ENCODE assay signal across 14 cellular contexts in the genomic region with DNA sequence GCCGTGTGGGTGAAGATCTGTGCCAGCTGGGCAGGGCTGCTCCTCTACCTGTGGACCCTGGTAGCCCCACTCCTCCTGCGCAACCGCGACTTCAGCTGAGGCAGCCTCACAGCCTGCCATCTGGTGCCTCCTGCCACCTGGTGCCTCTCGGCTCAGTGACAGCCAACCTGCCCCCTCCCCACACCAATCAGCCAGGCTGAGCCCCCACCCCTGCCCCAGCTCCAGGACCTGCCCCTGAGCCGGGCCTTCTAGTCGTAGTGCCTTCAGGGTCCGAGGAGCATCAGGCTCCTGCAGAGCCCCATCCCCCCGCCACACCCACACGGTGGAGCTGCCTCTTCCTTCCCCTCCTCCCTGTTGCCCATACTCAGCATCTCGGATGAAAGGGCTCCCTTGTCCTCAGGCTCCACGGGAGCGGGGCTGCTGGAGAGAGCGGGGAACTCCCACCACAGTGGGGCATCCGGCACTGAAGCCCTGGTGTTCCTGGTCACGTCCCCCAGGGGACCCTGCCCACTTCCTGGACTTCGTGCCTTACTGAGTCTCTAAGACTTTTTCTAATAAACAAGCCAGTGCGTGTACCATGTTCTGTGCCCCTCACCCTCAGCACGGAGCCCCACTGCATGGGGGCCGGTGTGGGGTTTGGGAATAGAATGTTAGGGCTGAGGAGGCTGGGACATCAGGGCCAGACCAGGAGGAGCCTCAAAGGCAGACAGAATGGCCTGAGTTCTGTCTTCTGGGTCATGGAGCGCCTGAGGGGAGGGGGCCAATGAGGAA. TPM values are rescaled to one million over a fixed set of nuclear protein-coding genes. Genes with fewer than 3 reads are reported as not detected.
DNase-seq lines count a peak whose midpoint lies in the region; ATAC-seq and TF ChIP-seq lines count a peak whose summit lies in the region.
"Had no signal": no experiment of that assay in that cellular context is flagged by ENCODE, and none has a peak within 500 bp of the region (broad histone marks: within the 10 kb centered on the region; RNA-seq: fewer than 3 reads in every experiment).

No MANE protein-coding gene starts in this region.

- H4K91ac ChIP-seq in mesenchymal stem cell (ENCODE audit: low read length) = no peak overlapping the region

- H2AFZ ChIP-seq in GM23338 = no peak overlapping the region
- no peak overlapping the region for H2AFZ ChIP-seq in mesenchymal stem cell (ENCODE audit: low read depth, low read length)

- no peaks in the 10 kb centered on the region for H4K20me1 ChIP-seq in GM23338 (replicated peaks; ENCODE audit: insufficient read depth)

- H3K27ac Mint-ChIP-seq in GM23338 = peak overlapping the region; percentile 62; the same call in 1 of the 2 replicates

- no peak overlapping the region for H2BK5ac ChIP-seq in mesenchymal stem cell (ENCODE audit: low read depth, low read length, poor library complexity, severe bottlenecking)

- no peak overlapping the region for H3K27ac ChIP-seq in GM23338 (ENCODE audit: low read depth)
- H3K27ac ChIP-seq in Peyer's patch = no peak overlapping the region
- H3K27ac ChIP-seq in spleen = no peak overlapping the region
- H3K27ac ChIP-seq in mesenchymal stem cell (ENCODE audit: low read length, poor library complexity, severe bottlenecking) = no peak overlapping the region
- H3K27ac ChIP-seq: colonic mucosa, prostate gland, SJSA1 had no signal

- no peaks in the 10 kb centered on the region for H3K79me2 ChIP-seq in GM23338 (replicated peaks; ENCODE audit: insufficient read depth)

- no peak overlapping the region for H3K9ac ChIP-seq in mesenchymal stem cell (ENCODE audit: low read length)

- H3F3A ChIP-seq in GM23338 (replicated peaks; ENCODE audit: low read depth) = no peaks in the 10 kb centered on the region

- TF ChIP-seq CTCF in GM23338 (conservative IDR thresholded peaks at IDR 0.05; ENCODE audit: low read depth in 2 of 2) (no peak), Peyer's patch (IDR thresholded peaks at IDR 0.05) (no peak), spleen (IDR thresholded peaks at IDR 0.05 in 8 of 11, conservative IDR thresholded peaks at IDR 0.05 in 3 of 11) (no peak)

- H3K27me3 ChIP-seq in GM23338 (ENCODE audit: insufficient read depth) (no peaks in the 10 kb centered on the region), Peyer's patch (no peaks in the 10 kb centered on the region), spleen (replicated peaks in 1 of 7) (no peaks in the 10 kb centered on the region), mesenchymal stem cell (ENCODE audit: control insufficient read depth in 1 of 2, insufficient read depth in 1 of 2, low read length in 2 of 2) (peaks cover 7 to 19% of the 10 kb centered on the region in 2 experiments)
- H3K27me3 ChIP-seq: colonic mucosa, SJSA1 had no signal

- H3K36me3 ChIP-seq in GM23338 (ENCODE audit: insufficient read depth) (no peaks in the 10 kb centered on the region), Peyer's patch (peaks cover 0 to 5% (median 0%) of the 10 kb centered on the region in 3 donors), spleen (peaks cover 0 to 1% (median 0%) of the 10 kb centered on the region in 6 donors), mesenchymal stem cell (ENCODE audit: control insufficient read depth in 1 of 2, insufficient read depth in 2 of 2, low read depth in 1 of 2, low read length in 2 of 2) (peaks cover 8 to 16% of the 10 kb centered on the region in 2 experiments)
- H3K36me3 ChIP-seq: colonic mucosa, prostate gland had no signal

- peaks cover 22% of the 10 kb centered on the region for H3K36me3 Mint-ChIP-seq in GM23338 (ENCODE audit: low read depth)

- no peaks in the 10 kb centered on the region; the same call in 2 of the 3 replicates for H3K9me3 Mint-ChIP-seq in GM23338

- no peak overlapping the region for H3K23ac ChIP-seq in mesenchymal stem cell (ENCODE audit: low read length in 2 of 2)

- H3K18ac ChIP-seq in mesenchymal stem cell (ENCODE audit: low read depth in 1 of 2, low read length in 2 of 2) = no peak overlapping the region

- H3K79me1 ChIP-seq in mesenchymal stem cell (replicated peaks; ENCODE audit: low read length, poor library complexity, severe bottlenecking) = no peaks in the 10 kb centered on the region

- H3K9me3 ChIP-seq in Peyer's patch (no peaks in the 10 kb centered on the region), spleen (no peaks in the 10 kb centered on the region), mesenchymal stem cell (ENCODE audit: control insufficient read depth, low read length) (no peaks in the 10 kb centered on the region)
- H3K9me3 ChIP-seq: colonic mucosa, prostate gland, SJSA1 had no signal

- H2BK15ac ChIP-seq in mesenchymal stem cell (ENCODE audit: low read depth, poor library complexity, severe bottlenecking) = no peak overlapping the region

- whole genome bisulfite sequencing in spleen, 5 donors = 43 to 74% (median 64%) methylated on average over 19 to 21 of the region's 21 CpGs
- 80% methylated on average over 21 of the region's 21 CpGs for WGBS in mesenchymal stem cell

- H3K14ac ChIP-seq in mesenchymal stem cell (ENCODE audit: low read length in 2 of 2) = no peak overlapping the region

- no peak overlapping the region for H3K4me2 ChIP-seq in GM23338
- H3K4me2 ChIP-seq in mesenchymal stem cell (ENCODE audit: low read length, poor library complexity, severe bottlenecking) = no peak overlapping the region

- no peak overlapping the region for H2AK5ac ChIP-seq in mesenchymal stem cell (ENCODE audit: low read length, severe bottlenecking)

- peaks cover 12% of the 10 kb centered on the region for H3K4me1 Mint-ChIP-seq in GM23338

- no peak overlapping the region for H4K8ac ChIP-seq in mesenchymal stem cell (ENCODE audit: low read length)

- intact Hi-C loops in spleen (cut with DNase I; ENCODE audit: low total_unique reads) = no loop called here

- no peak overlapping the region for H3K4ac ChIP-seq in mesenchymal stem cell (ENCODE audit: low read depth in 1 of 2, low read length in 2 of 2)

- H3K4me3 Mint-ChIP-seq in GM23338 = no peak overlapping the region

- no peak for TF ChIP-seq POLR2A in Peyer's patch (IDR thresholded peaks at IDR 0.05)
- TF ChIP-seq POLR2A in spleen (IDR thresholded peaks at IDR 0.05) = no peak

- DNase-seq in GM23338 (ENCODE audit: low spot score) = peak; percentile 21
- DNase-seq in Peyer's patch = peak in 2 of 3 donors; percentile 33 to 68
- DNase-seq in islet precursor cell = peak; percentile 57
- DNase-seq in spleen = peak; percentile 76
- no peak for DNase-seq in activated T-cell treated with anti-CD3 and anti-CD28 coated beads for 4 hours
- DNase-seq in mesenchymal stem cell = no peak
- no peak for DNase-seq in cerebellum (ENCODE audit: low spot score)
- DNase-seq: activated CD4-positive, alpha-beta T cell treated with anti-CD3 and anti-CD28 coated beads, Interleukin-2, amount 50 U/mL, for 48 hours; colonic mucosa; erythroblast; NCI-H146 had no signal

- H3K4me3 ChIP-seq in GM23338 (no peak overlapping the region), Peyer's patch (no peak overlapping the region), spleen (no peak overlapping the region), mesenchymal stem cell (ENCODE audit: insufficient read depth in 1 of 2, low read depth in 1 of 2, low read length in 2 of 2) (no peak overlapping the region)
- H3K4me3 ChIP-seq: colonic mucosa, prostate gland, SJSA1 had no signal

- no peaks in the 10 kb centered on the region for H3K4me1 ChIP-seq in GM23338 (ENCODE audit: insufficient read depth)
- no peaks in the 10 kb centered on the region for H3K4me1 ChIP-seq in Peyer's patch
- no peaks in the 10 kb centered on the region for H3K4me1 ChIP-seq in spleen
- H3K4me1 ChIP-seq in mesenchymal stem cell (ENCODE audit: control insufficient read depth, insufficient read depth, low read depth, low read length) = no peaks in the 10 kb centered on the region
- H3K4me1 ChIP-seq: colonic mucosa, prostate gland had no signal

- ATAC-seq in GM23338 (peak; percentile 74), HG02938 (IDR thresholded peaks at IDR 0.05; ENCODE audit: unreplicated experiment) (no peak)

- H3K9me2 ChIP-seq in GM23338 (ENCODE audit: insufficient read depth) = no peaks in the 10 kb centered on the region

- no peak overlapping the region for H2BK120ac ChIP-seq in mesenchymal stem cell (ENCODE audit: low read depth, low read length)

- no peak overlapping the region for H2BK12ac ChIP-seq in mesenchymal stem cell (ENCODE audit: low read length in 2 of 2)

- H3K27me3 Mint-ChIP-seq in GM23338 (ENCODE audit: insufficient read depth, low read depth, poor library complexity) = peaks cover 26% of the 10 kb centered on the region

TF ChIP-seq in GM23338, 12 proteins besides CTCF, POLR2A, EP300 and RAD21:
- TF ChIP-seq ZNF331 (CRISPR knock-in tag; IDR thresholded peaks at IDR 0.05; ENCODE audit: low read depth) = peak; percentile 57
- no peak for TF ChIP-seq JUNB (IDR thresholded peaks at IDR 0.05; ENCODE audit: unreplicated experiment)

RNA-seq across cellular contexts. Expression of a gene that starts 21.3 kb away (rescaled TPM):
- total RNA-seq in GM23338 (2014; rRNA removed; shearing (Covaris generic)) = 18.8 and 20.5 TPM in 2 replicates
- polyA plus RNA-seq in GM23338 (2016; fragmentation: Nextera tagmentation; extraction: Ambion mirVana) (22.5 and 23.3 TPM in 2 replicates), spleen (1 to 10 TPM; 1.3 to 4.1 (median 2.4) TPM)
- total RNA-seq in Peyer's patch (100 to 1,000 TPM in 3 of 4 donors, 10 to 100 TPM in 1; 36.3 to 229 (median 210) TPM), spleen (1 to 10 TPM; 1.4 to 8.7 (median 2.8) TPM), cerebellum (2.8 TPM)
- 39.9 TPM for polyA plus RNA-seq in mesenchymal stem cell (2013, experiment 1 of 2)
- 39.4 TPM for polyA plus RNA-seq in mesenchymal stem cell (2013, experiment 2 of 2)

Comparison
In these comparisons a context has a peak if more than half of its experiments do, and no peak if none do; other contexts are left out.
1. DNase-seq: peak in GM23338 (single experiment), Peyer's patch (2 of 3), islet precursor cell (single experiment) and spleen (single experiment); none in activated T-cell treated with anti-CD3 and anti-CD28 coated beads for 4 hours (single experiment), mesenchymal stem cell (single experiment) and cerebellum (single experiment).